In genomic region chr6:35920793-35921732, GRCh38 we compare ENCODE assay signal across 8 cellular contexts. TPM values are rescaled to one million over a fixed set of nuclear protein-coding genes. Genes with fewer than 3 reads are reported as not detected.
DNase-seq lines count a peak whose midpoint lies in the region; ATAC-seq and TF ChIP-seq lines count a peak whose summit lies in the region.

Gene SRPK1 (minus strand): TSS chr6:35921098. CDS start chr6:35921056, 42 bp downstream.

- peak within 1 kb of the TSS; percentile 94 for H3K4me2 ChIP-seq in parathyroid adenoma (ENCODE audit: low read length)

- peaks cover 39% of the 10 kb centered on the region for H3K4me1 Mint-ChIP-seq in activated naive CD8-positive, alpha-beta T cell treated with anti-CD3 and anti-CD28 coated beads, Interleukin-2, amount 10 ng/mL, durations not matched to agents 7 days and 5 days

- H3K4me1 ChIP-seq in parathyroid adenoma (peaks cover 7% of the 10 kb centered on the region), thyroid gland (peaks cover 0 to 19% of the 10 kb centered on the region in 2 donors)

- TF ChIP-seq CTCF in parathyroid adenoma (IDR thresholded peaks at IDR 0.05) (no peak), thyroid gland (IDR thresholded peaks at IDR 0.05) (no peak)

- H3K36me3 ChIP-seq in parathyroid adenoma (ENCODE audit: control insufficient read depth, insufficient read depth, low read length) (no peaks in the 10 kb centered on the region), thyroid gland (no peaks in the 10 kb centered on the region)

- peak; percentile 91 for DNase-seq in NCI-H1105 (lab: John Stamatoyannopoulos, UW)
- DNase-seq in SW 1271 (lab: John Stamatoyannopoulos, UW) = peak; percentile 59 to 79
- DNase-seq in activated naive CD8-positive, alpha-beta T cell treated with anti-CD3 and anti-CD28 coated beads, Interleukin-2, amount 10 ng/mL, durations not matched to agents 7 days and 5 days = peak; percentile 89
- peak; percentile 94 for DNase-seq in Right ventricle myocardium superior
- peak; percentile 93 for DNase-seq in thyroid gland

- 1% methylated on average over 7 to 8 of the region's 69 CpGs for WGBS in thyroid gland, 2 donors

- TF ChIP-seq POLR2A in GM10847 (IDR thresholded peaks at IDR 0.05; ENCODE audit: extremely low read depth, insufficient read length) (peak; percentile 86), thyroid gland (IDR thresholded peaks at IDR 0.05) (peak in 1 of 2 donors; percentile 83)

- intact Hi-C loops in Right ventricle myocardium superior (cut with DNase I) = no loop called here
- intact Hi-C loops in thyroid gland (cut with DNase I) = no loop called here

- ATAC-seq in HG02610 (IDR thresholded peaks at IDR 0.05; ENCODE audit: unreplicated experiment) = peak; percentile 82
- peak; percentile 84 for ATAC-seq in activated naive CD8-positive, alpha-beta T cell treated with anti-CD3 and anti-CD28 coated beads, Interleukin-2, amount 10 ng/mL, durations not matched to agents 7 days and 5 days (ENCODE audit: low read depth)
- peak; percentile 98 for ATAC-seq in Right ventricle myocardium superior (ENCODE audit: poor library complexity)

- H3K27me3 Mint-ChIP-seq in activated naive CD8-positive, alpha-beta T cell treated with anti-CD3 and anti-CD28 coated beads, Interleukin-2, amount 10 ng/mL, durations not matched to agents 7 days and 5 days = no peaks in the 10 kb centered on the region

- POLR2A ChIA-PET in activated naive CD8-positive, alpha-beta T cell treated with anti-CD3 and anti-CD28 coated beads, Interleukin-2, amount 10 ng/mL, durations not matched to agents 7 days and 5 days (lab: Charles Lee) = interaction anchor here (0.6 to 1.6 kb wide), 5 partner anchors 106 to 662 kb away, joined by 3 to 5 read pairs (median 3); partner anchors contain the start of genes MAPK14 and ZNF76

- peak within 1 kb of the TSS; percentile 31 for H3K27ac ChIP-seq in parathyroid adenoma
- H3K27ac ChIP-seq in thyroid gland = peak within 1 kb of the TSS; percentile 6 to 64 (median 61)

- no peaks in the 10 kb centered on the region for H3K9me3 Mint-ChIP-seq in activated naive CD8-positive, alpha-beta T cell treated with anti-CD3 and anti-CD28 coated beads, Interleukin-2, amount 10 ng/mL, durations not matched to agents 7 days and 5 days

- H3K79me2 ChIP-seq in parathyroid adenoma = peaks cover 3% of the 10 kb centered on the region

- H3K9me3 ChIP-seq in parathyroid adenoma (ENCODE audit: control insufficient read depth, low read length) = no peaks in the 10 kb centered on the region
- no peaks in the 10 kb centered on the region for H3K9me3 ChIP-seq in thyroid gland

- H3K4me3 ChIP-seq in parathyroid adenoma (ENCODE audit: low read depth, low read length) = peak within 1 kb of the TSS; percentile 78
- peak within 1 kb of the TSS in 2 of 3 donors; percentile 61 to 74 for H3K4me3 ChIP-seq in thyroid gland (replicated peaks in 1 of 3)

- peaks cover 8% of the 10 kb centered on the region for H3K36me3 Mint-ChIP-seq in activated naive CD8-positive, alpha-beta T cell treated with anti-CD3 and anti-CD28 coated beads, Interleukin-2, amount 10 ng/mL, durations not matched to agents 7 days and 5 days

- no peaks in the 10 kb centered on the region for H3K27me3 ChIP-seq in parathyroid adenoma (ENCODE audit: control insufficient read depth, insufficient read depth, low read length)
- no peaks in the 10 kb centered on the region for H3K27me3 ChIP-seq in thyroid gland

- peak within 1 kb of the TSS; percentile 97 for H3K4me3 Mint-ChIP-seq in activated naive CD8-positive, alpha-beta T cell treated with anti-CD3 and anti-CD28 coated beads, Interleukin-2, amount 10 ng/mL, durations not matched to agents 7 days and 5 days

- H2AFZ ChIP-seq in parathyroid adenoma = peak within 1 kb of the TSS; percentile 95

- H3K9ac ChIP-seq in parathyroid adenoma = no peak within 1 kb of the TSS

- peak within 1 kb of the TSS; percentile 97 for H3K27ac Mint-ChIP-seq in activated naive CD8-positive, alpha-beta T cell treated with anti-CD3 and anti-CD28 coated beads, Interleukin-2, amount 10 ng/mL, durations not matched to agents 7 days and 5 days

RNA-seq across cellular contexts. Expression of gene SRPK1, which starts in this region (rescaled TPM):
- total RNA-seq in activated naive CD8-positive, alpha-beta T cell treated with anti-CD3 and anti-CD28 coated beads, Interleukin-2, amount 10 ng/mL, durations not matched to agents 7 days and 5 days = 10 to 100 TPM; 69.1 to 73.6 TPM
- total RNA-seq in Right ventricle myocardium superior = 22.1 TPM
- total RNA-seq in thyroid gland = 10 to 100 TPM; 34.3 to 54.7 (median 50.7) TPM

Comparison
In these comparisons a context has a peak if more than half of its experiments do, and no peak if none do; other contexts are left out.
1. Peak in every context shown above with its lines: DNase-seq, ATAC-seq, H3K4me3 ChIP-seq and H3K27ac ChIP-seq.